8 cellular contexts compared by ENCODE assay signal in the genomic region with DNA sequence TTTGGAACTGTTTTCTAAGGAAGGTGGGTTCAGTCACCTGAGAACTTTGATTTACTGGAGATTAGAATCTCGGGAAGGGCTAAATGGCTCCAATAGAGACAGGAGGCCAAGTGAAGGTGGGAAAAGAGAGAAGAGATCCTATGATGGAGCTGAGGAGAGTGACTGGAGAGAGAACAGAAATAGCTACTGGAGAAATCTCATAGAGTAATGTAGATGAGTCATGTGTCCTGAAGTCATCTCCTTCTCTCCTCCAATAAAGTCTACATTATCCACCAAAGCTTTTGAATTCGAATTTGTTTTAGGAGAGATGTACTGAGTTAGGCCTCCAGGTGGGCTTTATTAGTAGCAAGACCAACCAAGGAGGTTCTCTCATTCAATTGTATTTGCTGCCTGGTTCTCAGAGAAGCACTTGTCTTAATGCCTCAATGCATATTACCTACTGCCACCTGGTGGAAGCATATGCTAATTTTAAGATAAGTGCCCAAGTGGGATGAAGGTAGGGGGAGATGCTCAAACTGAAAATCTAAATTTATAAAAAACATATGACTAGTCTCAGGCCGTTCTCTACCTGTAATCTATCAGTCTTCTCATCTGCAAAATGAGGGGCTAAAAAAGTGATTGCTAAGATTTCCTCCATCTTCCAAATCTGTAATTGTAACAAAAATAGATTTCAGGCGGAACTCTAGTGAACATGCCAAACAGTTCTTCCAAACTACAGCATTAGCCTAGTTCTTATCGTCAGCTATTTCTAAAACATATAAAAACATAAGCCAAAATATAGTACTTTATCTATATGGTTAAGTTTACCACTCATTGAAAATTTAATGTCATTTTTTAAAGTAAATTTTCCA. TPM values are rescaled to one million over a fixed set of nuclear protein-coding genes. Genes with fewer than 3 reads are reported as not detected.
A peak's percentile ranks its signal among the peaks of the same experiment; 100 is the strongest.
DNase-seq lines count a peak whose midpoint lies in the region; ATAC-seq, FAIRE-seq and TF ChIP-seq lines count a peak whose summit lies in the region.

No MANE protein-coding gene starts in this region.

- H3K4me3 ChIP-seq in prostate gland = no peak overlapping the region

- ATAC-seq in GM18907 (IDR thresholded peaks at IDR 0.05; ENCODE audit: unreplicated experiment) (peak; percentile 86), HG03558 (IDR thresholded peaks at IDR 0.05; ENCODE audit: extremely low read depth, unreplicated experiment) (peak; percentile 63)

- DNase-seq in D721Med (ENCODE audit: insufficient read length, low spot score) (no peak), RPMI7951 (ENCODE audit: low read depth) (peak; percentile 51), erythroblast (lab: John Stamatoyannopoulos, UW) (peak; percentile 50 to 64), prostate gland (ENCODE audit: low spot score) (peak; percentile 27), T-helper 9 cell (no peak), 8988T (no peak)

- TF ChIP-seq CTCF in D721Med (IDR thresholded peaks at IDR 0.05; ENCODE audit: insufficient read depth, missing control alignments) (peak; percentile 63), prostate gland (IDR thresholded peaks at IDR 0.05) (peak; percentile 16 to 50 (median 36))

- intact Hi-C loops in prostate gland (cut with DNase I) = no loop called here

- H3K36me3 ChIP-seq in prostate gland = no peaks in the 10 kb centered on the region

- H3K9me3 ChIP-seq in prostate gland = no peaks in the 10 kb centered on the region

- FAIRE-seq in D721Med (lab: Jason Lieb, UNC) = no peak

- WGBS in prostate gland = 48% methylated on average over 5 of the region's 5 CpGs

- TF ChIP-seq POLR2A in erythroblast (IDR thresholded peaks at IDR 0.05; ENCODE audit: low read length) (no peak), prostate gland (IDR thresholded peaks at IDR 0.05) (no peak)

- no peak overlapping the region for H3K27ac ChIP-seq in prostate gland

- no peaks in the 10 kb centered on the region for H3K27me3 ChIP-seq in prostate gland (replicated peaks; ENCODE audit: insufficient read depth)

- H3K4me1 ChIP-seq in prostate gland (replicated peaks) = no peaks in the 10 kb centered on the region

RNA-seq across cellular contexts. Expression of gene TXK, which starts 24.4 kb away (rescaled TPM):
- 2.3 and 2.5 TPM in 2 replicates for total RNA-seq in RPMI7951 (2014; rRNA removed; shearing (Covaris generic))
- total RNA-seq in prostate gland = 1 to 10 TPM in 1 of 2 donors, under 1 TPM in 1; 0.46 to 4.8 TPM

Comparison
In these comparisons a context has a peak if more than half of its experiments do, and no peak if none do; other contexts are left out.
1. DNase-seq: peak in RPMI7951 (single experiment), erythroblast (2 of 2) and prostate gland (single experiment); none in D721Med (single experiment), T-helper 9 cell (single experiment) and 8988T (single experiment).